Comparison of ENCODE assay signal across 24 cellular contexts in genomic region chr12:111150894-111151293, GRCh38.
DNase-seq lines count a peak whose midpoint lies in the region; ATAC-seq, FAIRE-seq and TF ChIP-seq lines count a peak whose summit lies in the region.
"Had no signal": no experiment of that assay in that cellular context is flagged by ENCODE, and none has a peak within 500 bp of the region (broad histone marks: within the 10 kb centered on the region; RNA-seq: fewer than 3 reads in every experiment).

No MANE protein-coding gene starts in this region.

- BruUV-seq in K562 (replicated peaks; lab: Mats Ljungman, UMichigan), result no TSS peak

- FAIRE-seq in K562 (lab: Jason Lieb, UNC), result no peak
- FAIRE-seq: A204.1, GM18507, H54 had no signal

- 8% methylated on average over 6 of the region's 6 CpGs for WGBS in K562 (ENCODE audit: insufficient coverage, low coverage, missing lambda C conversion rate)

- POLR2A ChIA-PET in K562 (lab: Yijun Ruan, JAX), result interaction anchor here (0.6 kb wide), 1 partner anchor 79 kb away, joined by 3 read pairs; no protein-coding TSS in a partner anchor

- CTCF ChIA-PET in K562 (lab: Yijun Ruan, JAX; ENCODE audit: low intra/inter-chr PET ratio), result no interaction called here

- no peak overlapping the region for H2AFZ ChIP-seq in K562 (ENCODE audit: low read depth, low read length)
- H2AFZ ChIP-seq: PC-9 had no signal

- TF ChIP-seq POLR2A in K562 (conservative IDR thresholded peaks at IDR 0.05), result no peak

- H3K27ac ChIP-seq in SK-N-MC (peak overlapping the region; percentile 53), K562 (ENCODE audit: extremely low read depth, low read depth, low read length) (no peak overlapping the region)
- H3K27ac ChIP-seq: BLaER1 treated with 17β-estradiol and CSF1 and Interleukin-3, amounts not matched to agents 10 nM and 100 nM; KMS-11; PC-9; SJCRH30 had no signal

- H3K9ac ChIP-seq in SK-N-MC (ENCODE audit: insufficient read length) (no peak overlapping the region), K562 (ENCODE audit: insufficient read depth in 1 of 2, low read depth in 2 of 2, low read length in 2 of 2) (no peak overlapping the region)
- H3K9ac ChIP-seq: BLaER1 treated with 17β-estradiol and CSF1 and Interleukin-3, amounts not matched to agents 10 nM and 100 nM; KMS-11 had no signal

- intact Hi-C loops in K562 (cut with micrococcal nuclease), result no loop called here

- H3K4me3 ChIP-seq in SK-N-MC (peak overlapping the region; percentile 65), K562 (no peak overlapping the region)
- H3K4me3 ChIP-seq: BLaER1 treated with 17β-estradiol and CSF1 and Interleukin-3, amounts not matched to agents 10 nM and 100 nM; PC-9; SJCRH30 had no signal

- no peak for TF ChIP-seq CTCF in K562 (IDR thresholded peaks at IDR 0.05 in 2 of 3, conservative IDR thresholded peaks at IDR 0.05 in 1 of 3; ENCODE audit: insufficient read depth in 2 of 3, low read depth in 1 of 3, low read length in 3 of 3)

- H3K36me3 ChIP-seq in SK-N-MC (ENCODE audit: insufficient read depth, low read length), result no peaks in the 10 kb centered on the region
- H3K36me3 ChIP-seq in K562 (ENCODE audit: control insufficient read depth, insufficient read depth, low read length), result no peaks in the 10 kb centered on the region
- H3K36me3 ChIP-seq: BLaER1 treated with 17β-estradiol and CSF1 and Interleukin-3, amounts not matched to agents 10 nM and 100 nM; SJCRH30 had no signal

- H3K4me2 ChIP-seq in K562 (ENCODE audit: insufficient read depth, low read length), result no peak overlapping the region
- H3K4me2 ChIP-seq: KMS-11, PC-9 had no signal

- DNase-seq in Kasumi-1 (lab: John Stamatoyannopoulos, UW), result peak; percentile 18 to 19
- DNase-seq in SK-N-MC (ENCODE audit: low read depth, low spot score), result peak; percentile 48
- DNase-seq in K562 (ENCODE audit: extremely low read depth in 1 of 4, low spot score in 3 of 4), result no peak
- DNase-seq in putamen (ENCODE audit: low spot score), result peak; percentile 8
- DNase-seq in cortex of kidney (lab: John Stamatoyannopoulos, UW), result no peak
- DNase-seq in kidney tubule cell (ENCODE audit: low spot score), result no peak
- no peak for DNase-seq in KG1 (lab: John Stamatoyannopoulos, UW)
- DNase-seq: CD4-positive, alpha-beta memory T cell; COR-L47; DMS53; NCI-H1092 treated with DMSO at 0.1 percent for 48 hours; NCI-H1436 treated with DMSO at 0.1 percent for 48 hours; NCI-H1930; NCI-H446 treated with DMSO at 0.1 percent for 48 hours; NCI-H526; PC-9; SJCRH30; T-cell had no signal

- no peak for ATAC-seq in K562
- ATAC-seq: Right ventricle myocardium inferior, T-cell had no signal

- H3K4me1 ChIP-seq in K562 (replicated peaks in 1 of 2; ENCODE audit: control insufficient read depth in 2 of 2, insufficient read depth in 2 of 2, low read length in 2 of 2), result no peaks in the 10 kb centered on the region
- H3K4me1 ChIP-seq: SJCRH30 had no signal

- no peak for TF ChIP-seq EP300 in K562 (IDR thresholded peaks at IDR 0.05; ENCODE audit: low read length)

- no peaks in the 10 kb centered on the region for H3K9me3 ChIP-seq in SK-N-MC (ENCODE audit: low read depth, low read length)
- H3K9me3 ChIP-seq in K562 (replicated peaks; ENCODE audit: control insufficient read depth, insufficient read depth, low read depth, low read length), result no peaks in the 10 kb centered on the region
- H3K9me3 ChIP-seq: BLaER1 treated with 17β-estradiol and CSF1 and Interleukin-3, amounts not matched to agents 10 nM and 100 nM; SJCRH30 had no signal

- no peaks in the 10 kb centered on the region for H3K79me2 ChIP-seq in K562 (ENCODE audit: control insufficient read depth, insufficient read depth, low read length)

- no peaks in the 10 kb centered on the region for H3K9me1 ChIP-seq in K562 (ENCODE audit: control insufficient read depth, insufficient read depth, low read length)

- peaks cover 27 to 41% of the 10 kb centered on the region in 2 experiments for H3K27me3 ChIP-seq in K562 (ENCODE audit: control insufficient read depth in 2 of 2, insufficient read depth in 2 of 2, low read length in 2 of 2)
- H3K27me3 ChIP-seq: SJCRH30 had no signal

- TF ChIP-seq RAD21 in K562 (CRISPR knock-in tag; conservative IDR thresholded peaks at IDR 0.05 in 1 of 2, IDR thresholded peaks at IDR 0.05 in 1 of 2), result no peak

- in situ Hi-C loops in K562 (cut with MboI), result no loop called here

- H4K20me1 ChIP-seq in K562 (replicated peaks; ENCODE audit: control insufficient read depth, insufficient read depth, low read length), result no peaks in the 10 kb centered on the region
- H4K20me1 ChIP-seq: BLaER1 treated with 17β-estradiol and CSF1 and Interleukin-3, amounts not matched to agents 10 nM and 100 nM had no signal

TF ChIP-seq in K562, 482 proteins besides CTCF, POLR2A, EP300 and RAD21:
- TF ChIP-seq ID3 (CRISPR knock-in tag; IDR thresholded peaks at IDR 0.05), result no peak
- TF ChIP-seq ID3 (tag; IDR thresholded peaks at IDR 0.05), result peak; percentile 94
- TF ChIP-seq ZBTB5 (IDR thresholded peaks at IDR 0.05), result no peak

Comparison
In these comparisons a context has a peak if more than half of its experiments do, and no peak if none do; other contexts are left out.
1. DNase-seq: peak in Kasumi-1 (2 of 2), SK-N-MC (single experiment) and putamen (single experiment); none in K562 (0 of 4), cortex of kidney (single experiment), kidney tubule cell (single experiment) and KG1 (single experiment).